Comparison of ENCODE assay signal across 23 cellular contexts in genomic region chr4:17773125-17773698, GRCh38. TPM values are rescaled to one million over a fixed set of nuclear protein-coding genes. Genes with fewer than 3 reads are reported as not detected.
"Had no signal": no experiment of that assay in that cellular context is flagged by ENCODE, and none has a peak within 500 bp of the region (broad histone marks: within the 10 kb centered on the region; RNA-seq: fewer than 3 reads in every experiment).

No MANE protein-coding gene starts in this region.

- H3K9me3 ChIP-seq: pancreas, sigmoid colon, thyroid gland had no signal

- H3K36me3 ChIP-seq: pancreas, sigmoid colon, thyroid gland had no signal

- H3K9me3 Mint-ChIP-seq: activated naive CD8-positive, alpha-beta T cell treated with anti-CD3 and anti-CD28 coated beads for 36 hours; natural killer cell; T-helper 2 cell treated with Interferon-gamma antibody and Interleukin-4, amounts not matched to agents 5 μg/mL and 100 μg/mL, for 36 hours had no signal

- H3K27ac Mint-ChIP-seq: activated naive CD8-positive, alpha-beta T cell treated with anti-CD3 and anti-CD28 coated beads for 36 hours; endodermal cell; natural killer cell; T-helper 2 cell treated with Interferon-gamma antibody and Interleukin-4, amounts not matched to agents 5 μg/mL and 100 μg/mL, for 36 hours had no signal

- H3K4me1 ChIP-seq: pancreas, sigmoid colon, thyroid gland had no signal

- H3K27ac ChIP-seq: dorsolateral prefrontal cortex, epithelial cell of prostate, foreskin keratinocyte, pancreas, sigmoid colon, thyroid gland had no signal

- H3K4me3 ChIP-seq: dorsolateral prefrontal cortex, lung, pancreas, sigmoid colon, thyroid gland had no signal

- H3K4me1 Mint-ChIP-seq: activated naive CD8-positive, alpha-beta T cell treated with anti-CD3 and anti-CD28 coated beads for 36 hours; endodermal cell; natural killer cell had no signal

- ATAC-seq: foreskin keratinocyte, left lobe of liver, natural killer cell, pancreas had no signal

- H3K4me3 Mint-ChIP-seq: activated naive CD8-positive, alpha-beta T cell treated with anti-CD3 and anti-CD28 coated beads for 36 hours; endodermal cell; natural killer cell; T-helper 2 cell treated with Interferon-gamma antibody and Interleukin-4, amounts not matched to agents 5 μg/mL and 100 μg/mL, for 36 hours had no signal

- H3K27me3 ChIP-seq: dorsolateral prefrontal cortex, foreskin keratinocyte, pancreas, thyroid gland had no signal

- DNase-seq: activated CD4-positive, alpha-beta T cell treated with anti-CD3 and anti-CD28 coated beads, Interleukin-2, amount 50 U/mL, for 4 hours; activated naive CD4-positive, alpha-beta T cell; activated naive CD8-positive, alpha-beta T cell treated with anti-CD3 and anti-CD28 coated beads for 36 hours; activated T-cell treated with anti-CD3 and anti-CD28 coated beads for 4 hours; amniotic stem cell; dorsolateral prefrontal cortex; endodermal cell; foreskin keratinocyte; hippocampal formation; islet precursor cell; natural killer cell; pancreas; sigmoid colon; stimulated activated CD8-positive, alpha-beta memory T cell treated with anti-CD3 and anti-CD28 coated beads, Interleukin-4, amount 100 ng/mL, for 48 hours; stimulated activated naive CD4-positive, alpha-beta T cell; thyroid gland had no signal

- H3K36me3 Mint-ChIP-seq: activated naive CD8-positive, alpha-beta T cell treated with anti-CD3 and anti-CD28 coated beads for 36 hours; natural killer cell had no signal

RNA-seq across cellular contexts. Expression of gene FAM184B, which starts 8.2 kb away (rescaled TPM):
- total RNA-seq: fibroblast of lung, foreskin keratinocyte, left lobe of liver, pancreas, pulmonary artery endothelial cell, sigmoid colon, thyroid gland, ureter had no signal
- polyA plus RNA-seq: fibroblast of lung had no signal
